15 cellular contexts compared by ENCODE assay signal in the genomic region with DNA sequence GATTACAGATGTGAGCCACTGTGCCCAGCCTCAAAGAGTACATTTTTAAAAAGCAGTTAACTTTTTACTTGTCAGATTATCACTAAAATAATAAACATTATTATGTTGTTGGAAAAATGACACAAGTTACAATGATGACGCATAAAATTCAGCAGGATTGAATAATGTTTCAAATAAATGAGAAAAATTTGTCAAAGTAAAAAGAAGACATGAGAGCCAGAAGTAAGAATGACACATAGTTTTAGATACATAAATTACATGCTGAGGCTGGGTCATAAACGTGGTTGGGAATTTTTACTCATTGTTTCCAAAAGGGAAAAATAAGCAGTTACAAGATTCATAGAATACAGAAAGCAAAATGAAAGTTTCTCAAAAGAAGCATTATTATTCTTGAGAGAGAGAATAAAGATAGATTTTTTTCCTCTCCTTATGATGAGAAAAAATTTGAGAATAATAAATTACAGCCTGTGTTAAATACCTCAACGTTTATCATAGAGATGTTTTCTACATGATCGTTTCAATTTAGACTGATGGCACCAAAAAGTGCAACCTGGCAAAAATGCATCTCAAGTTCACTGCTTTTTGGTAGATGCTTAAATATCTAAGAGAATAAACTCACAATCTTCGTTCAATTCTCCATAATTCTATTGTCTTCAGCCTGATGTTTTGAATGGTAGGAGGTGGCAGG.
"Had no signal": no experiment of that assay in that cellular context is flagged by ENCODE, and none has a peak within 500 bp of the region (broad histone marks: within the 10 kb centered on the region; RNA-seq: fewer than 3 reads in every experiment).

No MANE protein-coding gene starts in this region.

- FAIRE-seq: keratinocyte had no signal

- DNase-seq: activated CD4-positive, alpha-beta T cell treated with anti-CD3 and anti-CD28 coated beads, Interleukin-2, amount 10 ng/mL, durations not matched to agents 24 days and 14 days; activated CD8-positive, alpha-beta memory T cell treated with anti-CD3 and anti-CD28 coated beads for 24 hours; activated naive CD4-positive, alpha-beta T cell treated with anti-CD3 and anti-CD28 coated beads, Interleukin-2, amount 10 ng/mL, durations not matched to agents 7 days and 5 days; body of pancreas; central memory CD4-positive, alpha-beta T cell; effector memory CD8-positive, alpha-beta T cell; foreskin fibroblast; left ventricle myocardium superior; mesendoderm; stimulated activated naive CD4-positive, alpha-beta T cell treated with Interleukin-2 at 50 U/mL for 16 hours had no signal

- H3K9me3 Mint-ChIP-seq: activated CD4-positive, alpha-beta T cell treated with anti-CD3 and anti-CD28 coated beads, Interleukin-2, amount 10 ng/mL, durations not matched to agents 24 days and 14 days; activated naive CD4-positive, alpha-beta T cell treated with anti-CD3 and anti-CD28 coated beads, Interleukin-2, amount 10 ng/mL, durations not matched to agents 7 days and 5 days; activated T-helper 2 cell treated with anti-CD3 and anti-CD28 coated beads, Interferon-gamma antibody, Interleukin-2, Interleukin-4, amounts not matched to agents 10 μg/mL and 5 μg/mL and 100 μg/mL, durations not matched to agents 14 hours and 24 hours and 36 hours; effector memory CD8-positive, alpha-beta T cell; T-helper 1 cell treated with Interleukin-12 subunit alpha and Interleukin-12 subunit beta and Interleukin-4 antibody, amounts not matched to agents 30 μg/mL and 1 μg/mL, for 36 hours had no signal

- H3K36me3 Mint-ChIP-seq: activated naive CD4-positive, alpha-beta T cell treated with anti-CD3 and anti-CD28 coated beads, Interleukin-2, amount 10 ng/mL, durations not matched to agents 7 days and 5 days had no signal

- H3K27ac ChIP-seq: body of pancreas, epithelial cell of prostate had no signal

- H3K27me3 Mint-ChIP-seq: activated CD4-positive, alpha-beta T cell treated with anti-CD3 and anti-CD28 coated beads, Interleukin-2, amount 10 ng/mL, durations not matched to agents 24 days and 14 days; activated naive CD4-positive, alpha-beta T cell treated with anti-CD3 and anti-CD28 coated beads, Interleukin-2, amount 10 ng/mL, durations not matched to agents 7 days and 5 days had no signal

- H3K9me3 ChIP-seq: body of pancreas had no signal

- H3K4me1 Mint-ChIP-seq: activated CD4-positive, alpha-beta T cell treated with anti-CD3 and anti-CD28 coated beads, Interleukin-2, amount 10 ng/mL, durations not matched to agents 24 days and 14 days; activated naive CD4-positive, alpha-beta T cell treated with anti-CD3 and anti-CD28 coated beads, Interleukin-2, amount 10 ng/mL, durations not matched to agents 7 days and 5 days had no signal

- ATAC-seq: body of pancreas; effector memory CD8-positive, alpha-beta T cell; left ventricle myocardium superior; sciatic nerve had no signal

- H3K4me3 ChIP-seq: body of pancreas had no signal

- H3K27ac Mint-ChIP-seq: activated CD4-positive, alpha-beta T cell treated with anti-CD3 and anti-CD28 coated beads, Interleukin-2, amount 10 ng/mL, durations not matched to agents 24 days and 14 days; activated naive CD4-positive, alpha-beta T cell treated with anti-CD3 and anti-CD28 coated beads, Interleukin-2, amount 10 ng/mL, durations not matched to agents 7 days and 5 days; activated T-helper 2 cell treated with anti-CD3 and anti-CD28 coated beads, Interferon-gamma antibody, Interleukin-2, Interleukin-4, amounts not matched to agents 10 μg/mL and 5 μg/mL and 100 μg/mL, durations not matched to agents 14 hours and 24 hours and 36 hours; effector memory CD8-positive, alpha-beta T cell; T-helper 1 cell treated with Interleukin-12 subunit alpha and Interleukin-12 subunit beta and Interleukin-4 antibody, amounts not matched to agents 30 μg/mL and 1 μg/mL, for 36 hours had no signal

- H3K27me3 ChIP-seq: body of pancreas had no signal

- H3K4me3 Mint-ChIP-seq: activated CD4-positive, alpha-beta T cell treated with anti-CD3 and anti-CD28 coated beads, Interleukin-2, amount 10 ng/mL, durations not matched to agents 24 days and 14 days; activated naive CD4-positive, alpha-beta T cell treated with anti-CD3 and anti-CD28 coated beads, Interleukin-2, amount 10 ng/mL, durations not matched to agents 7 days and 5 days; effector memory CD8-positive, alpha-beta T cell; T-helper 1 cell treated with Interleukin-12 subunit alpha and Interleukin-12 subunit beta and Interleukin-4 antibody, amounts not matched to agents 30 μg/mL and 1 μg/mL, for 36 hours had no signal
